In the genomic region with DNA sequence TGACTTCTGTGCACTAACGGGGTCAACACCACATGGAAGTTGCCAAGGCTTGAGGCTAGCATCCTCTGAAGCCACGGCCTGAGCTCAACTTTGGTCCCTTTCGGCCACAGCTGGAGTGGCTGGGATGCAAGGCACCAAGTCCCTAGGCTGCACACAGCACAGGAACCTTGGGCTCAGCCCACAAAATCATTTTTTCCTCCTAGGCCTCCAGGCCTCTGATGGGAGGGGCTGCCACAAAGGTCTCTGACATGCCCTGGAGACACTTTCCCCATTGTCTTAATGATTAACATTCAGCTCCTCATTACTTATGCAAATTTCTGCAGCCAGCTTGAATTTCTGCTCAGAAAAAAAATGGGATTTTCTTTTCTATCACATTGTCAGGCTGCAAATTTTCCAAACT, we compare ENCODE assay signal across 6 cellular contexts. TPM values are rescaled to one million over a fixed set of nuclear protein-coding genes. Genes with fewer than 3 reads are reported as not detected.
"Had no signal": no experiment of that assay in that cellular context is flagged by ENCODE, and none has a peak within 500 bp of the region (broad histone marks: within the 10 kb centered on the region; RNA-seq: fewer than 3 reads in every experiment).

No MANE protein-coding gene starts in this region.

RNA-seq across cellular contexts. Expression of a gene that starts 27.6 kb away (rescaled TPM):
- total RNA-seq: HepG2, HT-29, HT1080, IMR-90, K562 had no signal
- polyA plus RNA-seq: HepG2, IgD-negative memory B cell, IMR-90, K562 had no signal

RNA-seq across cellular contexts. Expression of a gene that starts 55.1 kb away (rescaled TPM):
- total RNA-seq: HepG2, HT-29, HT1080 had no signal
- polyA plus RNA-seq: HepG2, IgD-negative memory B cell had no signal
